In genomic region chr10:4941540-4942330, GRCh38 we compare ENCODE assay signal across 1 cellular context.
A peak's percentile ranks its signal among the peaks of the same experiment; 100 is the strongest.
TF ChIP-seq lines count a peak whose summit lies in the region.

No MANE protein-coding gene starts in this region.

TF ChIP-seq in K562, 482 proteins besides CTCF, POLR2A, EP300 and RAD21 (continued from another document and continues in another):
- TF ChIP-seq ATF4 (CRISPR knock-in tag; IDR thresholded peaks at IDR 0.05), result no peak
- TF ChIP-seq NR0B1 (IDR thresholded peaks at IDR 0.05; ENCODE audit: partially characterized antibody), result no peak
- TF ChIP-seq NRF1 (conservative IDR thresholded peaks at IDR 0.05 in 1 of 2, IDR thresholded peaks at IDR 0.05 in 1 of 2), result 0 out of 4 replicates have a peak, but pooled peaks of 1 of the 2 experiments have one; percentile 14
- TF ChIP-seq XRCC5 (IDR thresholded peaks at IDR 0.05; ENCODE audit: low read depth, low read length), result no peak
- peak; percentile 99 for TF ChIP-seq ZNF316 (IDR thresholded peaks at IDR 0.05)
- TF ChIP-seq ARHGAP35 (IDR thresholded peaks at IDR 0.05; ENCODE audit: partially characterized antibody), result no peak
- TF ChIP-seq ZNF586 (CRISPR knock-in tag; conservative IDR thresholded peaks at IDR 0.05), result no peak
- TF ChIP-seq AFF4 (CRISPR knock-in tag; IDR thresholded peaks at IDR 0.05), result no peak
- no peak for TF ChIP-seq ZNF408 (CRISPR knock-in tag; IDR thresholded peaks at IDR 0.05; ENCODE audit: low read depth)
- peak; percentile 78; the same call in 1 of the 2 replicates for TF ChIP-seq SMARCC2 (IDR thresholded peaks at IDR 0.05; ENCODE audit: low read depth)
- TF ChIP-seq E2F8 (IDR thresholded peaks at IDR 0.05; ENCODE audit: low read depth, partially characterized antibody), result no peak
- no peak for TF ChIP-seq ZNF699 (CRISPR knock-in tag; IDR thresholded peaks at IDR 0.05; ENCODE audit: insufficient replicate concordance)
- no peak for TF ChIP-seq ATF2 (CRISPR knock-in tag; IDR thresholded peaks at IDR 0.05)
- no peak for TF ChIP-seq E2F1 (CRISPR knock-in tag; IDR thresholded peaks at IDR 0.05)
- TF ChIP-seq ZNF551 (CRISPR knock-in tag; IDR thresholded peaks at IDR 0.05), result no peak
- TF ChIP-seq SNRNP70 (optimal IDR thresholded peaks at IDR 0.05; ENCODE audit: low read depth, low read length), result no peak
- peak in 1 of 2 experiments; percentile 75; a peak in 1 of 4 replicates for TF ChIP-seq ZNF318 (IDR thresholded peaks at IDR 0.05; ENCODE audit: borderline replicate concordance in 1 of 2, low read depth in 1 of 2)
- TF ChIP-seq RBM14 (IDR thresholded peaks at IDR 0.05; ENCODE audit: borderline replicate concordance, insufficient read depth, low read depth, low read length), result no peak
- TF ChIP-seq ZNF3 (CRISPR knock-in tag; IDR thresholded peaks at IDR 0.05), result no peak
- 0 out of 2 replicates have a peak, but pooled peaks have one; percentile 20 for TF ChIP-seq GATAD2B (IDR thresholded peaks at IDR 0.05; ENCODE audit: borderline replicate concordance)
- TF ChIP-seq NFE2 (IDR thresholded peaks at IDR 0.05; ENCODE audit: low read depth), result peak; percentile 99
- no peak for TF ChIP-seq ZNF311 (CRISPR knock-in tag; IDR thresholded peaks at IDR 0.05)
- no peak for TF ChIP-seq CTCFL (IDR thresholded peaks at IDR 0.05; ENCODE audit: borderline replicate concordance, insufficient read depth, low read depth, low read length, poor library complexity, severe bottlenecking)
- no peak for TF ChIP-seq PRMT5 (CRISPR knock-in tag; IDR thresholded peaks at IDR 0.05)
- peak in 1 of 2 experiments; percentile 77; a peak in 2 of 4 replicates for TF ChIP-seq HDAC1 (IDR thresholded peaks at IDR 0.05)
- TF ChIP-seq ATF1 (CRISPR knock-in tag; IDR thresholded peaks at IDR 0.05), result no peak
- peak; percentile 36; the same call in 1 of the 2 replicates for TF ChIP-seq ATF1 (tag; IDR thresholded peaks at IDR 0.05)
- no peak for TF ChIP-seq CLOCK (CRISPR knock-in tag; IDR thresholded peaks at IDR 0.05; ENCODE audit: borderline replicate concordance)
- peak; percentile 58 for TF ChIP-seq TAF9B (IDR thresholded peaks at IDR 0.05; ENCODE audit: partially characterized antibody)
